Comparison of ENCODE assay signal across 1 cellular context in the genomic region with DNA sequence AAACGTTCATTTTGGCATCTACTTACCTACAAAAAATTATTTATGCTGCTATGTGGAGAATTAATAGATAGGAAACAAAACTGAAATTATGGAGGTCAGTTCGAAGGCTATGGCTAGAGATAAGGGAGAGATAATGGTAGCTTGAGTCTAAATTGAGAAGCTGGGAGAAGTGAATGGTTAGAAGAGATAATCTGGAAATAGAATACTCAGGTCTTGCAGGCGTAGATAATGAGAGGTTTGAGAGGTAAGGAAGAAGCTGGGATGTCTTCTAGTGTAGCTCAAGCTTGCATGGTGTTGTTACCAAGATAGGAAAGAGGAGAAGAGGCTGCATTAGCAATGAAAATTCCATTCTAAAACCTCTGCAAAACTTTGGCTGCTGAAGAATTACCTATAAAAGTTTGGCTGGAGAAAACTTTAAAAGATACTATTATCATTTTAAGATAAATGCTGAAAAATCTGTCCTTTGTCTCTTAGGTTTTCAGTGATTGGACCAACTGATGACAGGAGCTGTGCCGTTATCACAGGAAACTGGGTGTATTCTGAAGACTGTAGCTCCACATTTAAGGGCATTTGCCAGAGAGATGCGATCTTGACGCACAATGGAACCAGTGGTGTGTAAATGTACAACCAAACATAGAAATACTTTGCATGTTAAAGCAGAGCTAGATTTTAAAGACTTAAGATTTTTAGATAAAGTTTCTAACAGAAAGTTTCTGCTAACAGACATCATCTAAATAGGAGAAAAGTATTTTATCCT.
TF ChIP-seq lines count a peak whose summit lies in the region.

No MANE protein-coding gene starts in this region.

TF ChIP-seq in H1, 55 proteins besides CTCF, POLR2A, EP300 and RAD21:
- TF ChIP-seq, protein P1, sequence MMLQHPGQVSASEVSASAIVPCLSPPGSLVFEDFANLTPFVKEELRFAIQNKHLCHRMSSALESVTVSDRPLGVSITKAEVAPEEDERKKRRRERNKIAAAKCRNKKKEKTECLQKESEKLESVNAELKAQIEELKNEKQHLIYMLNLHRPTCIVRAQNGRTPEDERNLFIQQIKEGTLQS (IDR thresholded peaks at IDR 0.05; ENCODE audit: insufficient read depth, low read depth, low read length): no peak
- TF ChIP-seq JUND (IDR thresholded peaks at IDR 0.05; ENCODE audit: low read length) (no peak), SIN3A (conservative IDR thresholded peaks at IDR 0.05 in 1 of 2, IDR thresholded peaks at IDR 0.05 in 1 of 2; ENCODE audit: low read depth in 1 of 2, low read length in 2 of 2) (no peak), SAP30 (IDR thresholded peaks at IDR 0.05; ENCODE audit: insufficient read depth, insufficient replicate concordance, low read length) (no peak), RFX5 (IDR thresholded peaks at IDR 0.05; ENCODE audit: borderline replicate concordance, low read depth, low read length) (no peak), HDAC2 (IDR thresholded peaks at IDR 0.05; ENCODE audit: borderline replicate concordance in 1 of 2, low read depth in 2 of 2, low read length in 2 of 2) (no peak), CREB1 (IDR thresholded peaks at IDR 0.05) (no peak), MAFK (IDR thresholded peaks at IDR 0.05; ENCODE audit: low read depth, low read length) (no peak), HDAC6 (IDR thresholded peaks at IDR 0.05; ENCODE audit: low read depth, low read length) (no peak), BACH1 (IDR thresholded peaks at IDR 0.05; ENCODE audit: low read length) (no peak), SRF (IDR thresholded peaks at IDR 0.05; ENCODE audit: low read depth, low read length) (no peak), SP1 (IDR thresholded peaks at IDR 0.05; ENCODE audit: low read depth, low read length) (no peak), FOSL1 (IDR thresholded peaks at IDR 0.05; ENCODE audit: insufficient read depth, low read depth, low read length) (no peak), PHF8 (conservative IDR thresholded peaks at IDR 0.05; ENCODE audit: low read depth, low read length) (no peak), CEBPB (IDR thresholded peaks at IDR 0.05; ENCODE audit: low read depth, low read length) (no peak), BCL11A (IDR thresholded peaks at IDR 0.05; ENCODE audit: low read depth in 2 of 2, low read length in 2 of 2) (no peak), ATF2 (IDR thresholded peaks at IDR 0.05; ENCODE audit: low read length) (no peak), SP4 (IDR thresholded peaks at IDR 0.05; ENCODE audit: low read length) (no peak)
- TF ChIP-seq, protein P2, sequence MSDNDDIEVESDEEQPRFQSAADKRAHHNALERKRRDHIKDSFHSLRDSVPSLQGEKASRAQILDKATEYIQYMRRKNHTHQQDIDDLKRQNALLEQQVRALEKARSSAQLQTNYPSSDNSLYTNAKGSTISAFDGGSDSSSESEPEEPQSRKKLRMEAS (IDR thresholded peaks at IDR 0.05): no peak
